ENCODE assay signal across 1 cellular context in the genomic region with DNA sequence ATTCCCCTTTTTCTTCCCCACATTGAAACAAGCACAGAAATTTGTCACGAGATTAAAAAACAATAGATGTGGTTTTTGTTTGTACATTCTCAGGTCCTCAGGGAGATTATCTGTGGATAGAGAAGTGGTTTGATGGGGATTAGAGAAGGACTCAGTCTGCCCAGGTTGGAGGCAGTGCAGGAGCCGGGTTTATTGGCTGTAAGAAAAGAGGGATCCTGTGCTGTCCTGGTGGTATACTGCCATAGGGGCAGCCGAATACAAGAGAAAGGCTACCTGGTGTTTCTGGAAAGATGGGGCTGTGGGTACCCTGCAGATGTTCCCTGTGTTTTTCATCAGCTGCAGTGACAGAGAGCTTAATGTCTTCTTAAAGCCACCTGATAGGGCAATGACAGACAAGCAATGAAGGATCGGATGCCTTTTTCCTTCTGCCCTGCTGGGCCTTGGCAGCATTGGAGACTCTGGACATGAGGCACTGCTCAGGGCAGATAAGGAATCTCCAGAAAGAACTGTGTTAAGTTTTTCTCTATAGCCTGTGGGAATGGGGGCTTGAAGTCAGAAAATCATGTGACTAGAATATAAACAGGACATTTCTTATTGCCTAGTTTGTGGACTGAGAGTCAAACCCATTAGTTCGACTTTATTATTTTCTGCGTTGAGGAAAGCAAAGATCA.
TF ChIP-seq lines count a peak whose summit lies in the region.

No MANE protein-coding gene starts in this region.

TF ChIP-seq in GM23338, 12 proteins besides CTCF, POLR2A, EP300 and RAD21 (continued from another document):
- TF ChIP-seq, protein P1, sequence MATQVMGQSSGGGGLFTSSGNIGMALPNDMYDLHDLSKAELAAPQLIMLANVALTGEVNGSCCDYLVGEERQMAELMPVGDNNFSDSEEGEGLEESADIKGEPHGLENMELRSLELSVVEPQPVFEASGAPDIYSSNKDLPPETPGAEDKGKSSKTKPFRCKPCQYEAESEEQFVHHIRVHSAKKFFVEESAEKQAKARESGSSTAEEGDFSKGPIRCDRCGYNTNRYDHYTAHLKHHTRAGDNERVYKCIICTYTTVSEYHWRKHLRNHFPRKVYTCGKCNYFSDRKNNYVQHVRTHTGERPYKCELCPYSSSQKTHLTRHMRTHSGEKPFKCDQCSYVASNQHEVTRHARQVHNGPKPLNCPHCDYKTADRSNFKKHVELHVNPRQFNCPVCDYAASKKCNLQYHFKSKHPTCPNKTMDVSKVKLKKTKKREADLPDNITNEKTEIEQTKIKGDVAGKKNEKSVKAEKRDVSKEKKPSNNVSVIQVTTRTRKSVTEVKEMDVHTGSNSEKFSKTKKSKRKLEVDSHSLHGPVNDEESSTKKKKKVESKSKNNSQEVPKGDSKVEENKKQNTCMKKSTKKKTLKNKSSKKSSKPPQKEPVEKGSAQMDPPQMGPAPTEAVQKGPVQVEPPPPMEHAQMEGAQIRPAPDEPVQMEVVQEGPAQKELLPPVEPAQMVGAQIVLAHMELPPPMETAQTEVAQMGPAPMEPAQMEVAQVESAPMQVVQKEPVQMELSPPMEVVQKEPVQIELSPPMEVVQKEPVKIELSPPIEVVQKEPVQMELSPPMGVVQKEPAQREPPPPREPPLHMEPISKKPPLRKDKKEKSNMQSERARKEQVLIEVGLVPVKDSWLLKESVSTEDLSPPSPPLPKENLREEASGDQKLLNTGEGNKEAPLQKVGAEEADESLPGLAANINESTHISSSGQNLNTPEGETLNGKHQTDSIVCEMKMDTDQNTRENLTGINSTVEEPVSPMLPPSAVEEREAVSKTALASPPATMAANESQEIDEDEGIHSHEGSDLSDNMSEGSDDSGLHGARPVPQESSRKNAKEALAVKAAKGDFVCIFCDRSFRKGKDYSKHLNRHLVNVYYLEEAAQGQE (IDR thresholded peaks at IDR 0.05; ENCODE audit: unreplicated experiment): no peak
- no peak for TF ChIP-seq ZNF331 (CRISPR knock-in tag; IDR thresholded peaks at IDR 0.05; ENCODE audit: low read depth)
- TF ChIP-seq, protein P2, sequence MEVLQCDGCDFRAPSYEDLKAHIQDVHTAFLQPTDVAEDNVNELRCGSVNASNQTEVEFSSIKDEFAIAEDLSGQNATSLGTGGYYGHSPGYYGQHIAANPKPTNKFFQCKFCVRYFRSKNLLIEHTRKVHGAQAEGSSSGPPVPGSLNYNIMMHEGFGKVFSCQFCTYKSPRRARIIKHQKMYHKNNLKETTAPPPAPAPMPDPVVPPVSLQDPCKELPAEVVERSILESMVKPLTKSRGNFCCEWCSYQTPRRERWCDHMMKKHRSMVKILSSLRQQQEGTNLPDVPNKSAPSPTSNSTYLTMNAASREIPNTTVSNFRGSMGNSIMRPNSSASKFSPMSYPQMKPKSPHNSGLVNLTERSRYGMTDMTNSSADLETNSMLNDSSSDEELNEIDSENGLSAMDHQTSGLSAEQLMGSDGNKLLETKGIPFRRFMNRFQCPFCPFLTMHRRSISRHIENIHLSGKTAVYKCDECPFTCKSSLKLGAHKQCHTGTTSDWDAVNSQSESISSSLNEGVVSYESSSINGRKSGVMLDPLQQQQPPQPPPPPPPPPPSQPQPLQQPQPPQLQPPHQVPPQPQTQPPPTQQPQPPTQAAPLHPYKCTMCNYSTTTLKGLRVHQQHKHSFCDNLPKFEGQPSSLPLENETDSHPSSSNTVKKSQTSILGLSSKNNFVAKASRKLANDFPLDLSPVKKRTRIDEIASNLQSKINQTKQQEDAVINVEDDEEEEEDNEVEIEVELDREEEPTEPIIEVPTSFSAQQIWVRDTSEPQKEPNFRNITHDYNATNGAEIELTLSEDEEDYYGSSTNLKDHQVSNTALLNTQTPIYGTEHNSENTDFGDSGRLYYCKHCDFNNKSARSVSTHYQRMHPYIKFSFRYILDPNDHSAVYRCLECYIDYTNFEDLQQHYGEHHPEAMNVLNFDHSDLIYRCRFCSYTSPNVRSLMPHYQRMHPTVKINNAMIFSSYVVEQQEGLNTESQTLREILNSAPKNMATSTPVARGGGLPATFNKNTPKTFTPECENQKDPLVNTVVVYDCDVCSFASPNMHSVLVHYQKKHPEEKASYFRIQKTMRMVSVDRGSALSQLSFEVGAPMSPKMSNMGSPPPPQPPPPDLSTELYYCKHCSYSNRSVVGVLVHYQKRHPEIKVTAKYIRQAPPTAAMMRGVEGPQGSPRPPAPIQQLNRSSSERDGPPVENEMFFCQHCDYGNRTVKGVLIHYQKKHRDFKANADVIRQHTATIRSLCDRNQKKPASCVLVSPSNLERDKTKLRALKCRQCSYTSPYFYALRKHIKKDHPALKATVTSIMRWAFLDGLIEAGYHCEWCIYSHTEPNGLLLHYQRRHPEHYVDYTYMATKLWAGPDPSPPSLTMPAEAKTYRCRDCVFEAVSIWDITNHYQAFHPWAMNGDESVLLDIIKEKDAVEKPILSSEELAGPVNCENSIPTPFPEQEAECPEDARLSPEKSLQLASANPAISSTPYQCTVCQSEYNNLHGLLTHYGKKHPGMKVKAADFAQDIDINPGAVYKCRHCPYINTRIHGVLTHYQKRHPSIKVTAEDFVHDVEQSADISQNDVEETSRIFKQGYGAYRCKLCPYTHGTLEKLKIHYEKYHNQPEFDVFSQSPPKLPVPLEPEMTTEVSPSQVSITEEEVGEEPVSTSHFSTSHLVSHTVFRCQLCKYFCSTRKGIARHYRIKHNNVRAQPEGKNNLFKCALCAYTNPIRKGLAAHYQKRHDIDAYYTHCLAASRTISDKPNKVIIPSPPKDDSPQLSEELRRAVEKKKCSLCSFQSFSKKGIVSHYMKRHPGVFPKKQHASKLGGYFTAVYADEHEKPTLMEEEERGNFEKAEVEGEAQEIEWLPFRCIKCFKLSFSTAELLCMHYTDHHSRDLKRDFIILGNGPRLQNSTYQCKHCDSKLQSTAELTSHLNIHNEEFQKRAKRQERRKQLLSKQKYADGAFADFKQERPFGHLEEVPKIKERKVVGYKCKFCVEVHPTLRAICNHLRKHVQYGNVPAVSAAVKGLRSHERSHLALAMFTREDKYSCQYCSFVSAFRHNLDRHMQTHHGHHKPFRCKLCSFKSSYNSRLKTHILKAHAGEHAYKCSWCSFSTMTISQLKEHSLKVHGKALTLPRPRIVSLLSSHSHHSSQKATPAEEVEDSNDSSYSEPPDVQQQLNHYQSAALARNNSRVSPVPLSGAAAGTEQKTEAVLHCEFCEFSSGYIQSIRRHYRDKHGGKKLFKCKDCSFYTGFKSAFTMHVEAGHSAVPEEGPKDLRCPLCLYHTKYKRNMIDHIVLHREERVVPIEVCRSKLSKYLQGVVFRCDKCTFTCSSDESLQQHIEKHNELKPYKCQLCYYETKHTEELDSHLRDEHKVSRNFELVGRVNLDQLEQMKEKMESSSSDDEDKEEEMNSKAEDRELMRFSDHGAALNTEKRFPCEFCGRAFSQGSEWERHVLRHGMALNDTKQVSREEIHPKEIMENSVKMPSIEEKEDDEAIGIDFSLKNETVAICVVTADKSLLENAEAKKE (CRISPR knock-in tag; IDR thresholded peaks at IDR 0.05): no peak
- TF ChIP-seq, protein P3, sequence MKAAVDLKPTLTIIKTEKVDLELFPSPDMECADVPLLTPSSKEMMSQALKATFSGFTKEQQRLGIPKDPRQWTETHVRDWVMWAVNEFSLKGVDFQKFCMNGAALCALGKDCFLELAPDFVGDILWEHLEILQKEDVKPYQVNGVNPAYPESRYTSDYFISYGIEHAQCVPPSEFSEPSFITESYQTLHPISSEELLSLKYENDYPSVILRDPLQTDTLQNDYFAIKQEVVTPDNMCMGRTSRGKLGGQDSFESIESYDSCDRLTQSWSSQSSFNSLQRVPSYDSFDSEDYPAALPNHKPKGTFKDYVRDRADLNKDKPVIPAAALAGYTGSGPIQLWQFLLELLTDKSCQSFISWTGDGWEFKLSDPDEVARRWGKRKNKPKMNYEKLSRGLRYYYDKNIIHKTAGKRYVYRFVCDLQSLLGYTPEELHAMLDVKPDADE (IDR thresholded peaks at IDR 0.05): no peak
- TF ChIP-seq NANOG (IDR thresholded peaks at IDR 0.05; ENCODE audit: borderline replicate concordance): no peak
- no peak for TF ChIP-seq STAT1 (IDR thresholded peaks at IDR 0.05; ENCODE audit: unreplicated experiment)
TF ChIP-seq in GM23338: peak in this region for 0.
